ENCODE assay signal across 8 cellular contexts in the genomic region with DNA sequence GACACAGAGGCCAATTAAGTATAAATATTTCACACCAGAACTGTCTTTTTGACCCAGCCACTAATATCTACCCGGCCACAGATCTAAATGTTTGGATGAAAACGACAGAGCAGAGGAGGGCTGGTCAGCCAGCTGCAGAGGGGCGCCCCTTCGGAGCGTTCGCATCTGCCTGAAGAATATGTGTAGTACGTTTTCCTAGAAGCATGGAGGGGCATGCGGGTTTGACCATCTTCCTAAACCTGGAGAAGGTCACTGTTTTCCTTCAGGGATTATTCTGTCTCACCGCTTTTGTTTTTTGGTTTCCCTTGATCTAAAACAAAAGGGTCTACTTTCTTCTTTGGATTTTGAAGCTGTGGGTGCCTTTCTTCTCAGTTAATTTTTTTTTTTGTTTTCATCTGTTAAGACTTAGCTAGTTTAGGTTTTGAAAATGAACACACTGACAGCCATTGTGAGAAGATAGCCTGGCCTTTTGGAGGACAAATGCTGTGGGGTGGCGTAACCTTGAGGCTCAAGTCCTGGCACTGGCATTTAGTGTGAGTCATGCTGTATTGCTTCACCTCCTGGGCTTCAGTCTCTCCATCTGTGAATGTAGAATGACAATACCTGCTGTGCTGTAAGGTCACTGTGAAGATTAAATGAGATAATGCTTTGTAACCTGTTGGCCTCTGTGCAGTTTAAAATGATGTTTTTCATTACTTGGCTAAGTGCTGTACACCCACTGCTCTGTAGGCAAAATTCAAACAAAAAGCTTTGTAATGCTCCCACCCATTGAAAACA.
DNase-seq lines count a peak whose midpoint lies in the region; ATAC-seq, FAIRE-seq and TF ChIP-seq lines count a peak whose summit lies in the region.

No MANE protein-coding gene starts in this region.

- H3K4me1 ChIP-seq in parathyroid adenoma (no peaks in the 10 kb centered on the region), BE2C (no peaks in the 10 kb centered on the region)

- H3K4me3 ChIP-seq in fibroblast of the aortic adventitia (ENCODE audit: low read depth, low read length): no peak overlapping the region
- H3K4me3 ChIP-seq in parathyroid adenoma (ENCODE audit: low read depth, low read length): no peak overlapping the region
- H3K4me3 ChIP-seq in BE2C (ENCODE audit: low read depth, low read length): no peak overlapping the region

- no peak for FAIRE-seq in GM12892 (lab: Jason Lieb, UNC)

- TF ChIP-seq CTCF in fibroblast of the aortic adventitia (IDR thresholded peaks at IDR 0.05; ENCODE audit: insufficient read depth, low read length): no peak
- TF ChIP-seq CTCF in parathyroid adenoma (IDR thresholded peaks at IDR 0.05): no peak
- no peak for TF ChIP-seq CTCF in BE2C (IDR thresholded peaks at IDR 0.05; ENCODE audit: low read depth, low read length)

- H3K9ac ChIP-seq in parathyroid adenoma: no peak overlapping the region

- ATAC-seq in HG03442 (IDR thresholded peaks at IDR 0.05; ENCODE audit: unreplicated experiment): no peak

- H3K79me2 ChIP-seq in parathyroid adenoma: no peaks in the 10 kb centered on the region

- H3K27me3 ChIP-seq in parathyroid adenoma (ENCODE audit: control insufficient read depth, insufficient read depth, low read length) (no peaks in the 10 kb centered on the region), BE2C (no peaks in the 10 kb centered on the region)

- H3K4me2 ChIP-seq in parathyroid adenoma (ENCODE audit: low read length): no peak overlapping the region

- peak; percentile 79 for DNase-seq in Daoy (ENCODE audit: low read depth)
- peak; percentile 64 for DNase-seq in RKO (ENCODE audit: low spot score)
- peak; percentile 83 for DNase-seq in fibroblast of the aortic adventitia (ENCODE audit: low read depth)
- DNase-seq in DMS114 treated with DMSO at 0.1 percent for 48 hours (lab: John Stamatoyannopoulos, UW; ENCODE audit: unreplicated experiment): no peak
- no peak for DNase-seq in GM12892 (ENCODE audit: insufficient read length)
- no peak for DNase-seq in BE2C

- peak overlapping the region; percentile 17 for H2AFZ ChIP-seq in parathyroid adenoma

- H3K36me3 ChIP-seq in parathyroid adenoma (ENCODE audit: control insufficient read depth, insufficient read depth, low read length) (no peaks in the 10 kb centered on the region), BE2C (no peaks in the 10 kb centered on the region)

- no peak overlapping the region for H3K27ac ChIP-seq in parathyroid adenoma

- TF ChIP-seq POLR2A in GM12892 (IDR thresholded peaks at IDR 0.05; ENCODE audit: low read depth, low read length): no peak

- no peaks in the 10 kb centered on the region for H3K9me3 ChIP-seq in parathyroid adenoma (ENCODE audit: control insufficient read depth, low read length)
- H3K9me3 ChIP-seq in BE2C: no peaks in the 10 kb centered on the region

Comparison
In these comparisons a context has a peak if more than half of its experiments do, and no peak if none do; other contexts are left out.
1. DNase-seq: peak in Daoy (single experiment), RKO (single experiment) and fibroblast of the aortic adventitia (single experiment); none in DMS114 treated with DMSO at 0.1 percent for 48 hours (single experiment), GM12892 (single experiment) and BE2C (single experiment).